ENCODE assay signal across 8 cellular contexts in genomic region chr2:168454737-168455691, GRCh38. TPM values are rescaled to one million over a fixed set of nuclear protein-coding genes. Genes with fewer than 3 reads are reported as not detected.
DNase-seq lines count a peak whose midpoint lies in the region; ATAC-seq, FAIRE-seq and TF ChIP-seq lines count a peak whose summit lies in the region.
"Had no signal": no experiment of that assay in that cellular context is flagged by ENCODE, and none has a peak within 500 bp of the region (broad histone marks: within the 10 kb centered on the region; RNA-seq: fewer than 3 reads in every experiment).

No MANE protein-coding gene starts in this region.

- 0 out of 2 replicates have a peak overlapping the region, but pooled peaks have one; percentile 48 for H2AFZ ChIP-seq in GM23338
- H2AFZ ChIP-seq in PC-3 (ENCODE audit: low read length), result peak overlapping the region; percentile 76; the same call in 1 of the 2 replicates

- peak overlapping the region; percentile 73; the same call in 1 of the 2 replicates for H3K9ac ChIP-seq in PC-3 (ENCODE audit: low read length)

- POLR2A ChIA-PET in PC-3 (lab: Charles Lee; ENCODE audit: unreplicated experiment), result no interaction called here

- no peak overlapping the region for H3K4me3 Mint-ChIP-seq in GM23338

- BruUV-seq in PC-3 (replicated peaks; lab: Mats Ljungman, UMichigan), result no TSS peak

- DNase-seq in GM23338 (ENCODE audit: low spot score), result no peak
- DNase-seq in PC-3, result no peak
- DNase-seq in fibroblast of pulmonary artery (ENCODE audit: low read depth), result no peak
- peak; percentile 65 for DNase-seq in small intestine
- DNase-seq in BE2C, result no peak

- ATAC-seq in GM23338, result no peak
- ATAC-seq in PC-3, result no peak
- no peak for ATAC-seq in HG02642 (IDR thresholded peaks at IDR 0.05; ENCODE audit: poor library complexity, unreplicated experiment)
- no peak for ATAC-seq in HG03460 (IDR thresholded peaks at IDR 0.05; ENCODE audit: unreplicated experiment)

- intact Hi-C loops in PC-3 (cut with micrococcal nuclease), result loop anchor here (5.0 kb wide), 2 partner anchors 72 to 127 kb away; no protein-coding TSS in a partner anchor

- peaks cover 8% of the 10 kb centered on the region for H4K20me1 ChIP-seq in GM23338 (replicated peaks; ENCODE audit: insufficient read depth)
- H4K20me1 ChIP-seq in PC-3 (ENCODE audit: low read length), result peaks cover 15% of the 10 kb centered on the region; the same call in 1 of the 2 replicates

- no peaks in the 10 kb centered on the region for H3K9me3 ChIP-seq in PC-3 (ENCODE audit: low read length)
- no peaks in the 10 kb centered on the region for H3K9me3 ChIP-seq in small intestine (ENCODE audit: control insufficient read depth, low read depth)
- no peaks in the 10 kb centered on the region for H3K9me3 ChIP-seq in BE2C

- WGBS in small intestine, 3 donors, result 50 to 58% (median 50%) methylated on average over 7 of the region's 7 CpGs

- H3K27ac ChIP-seq in GM23338 (ENCODE audit: low read depth) (no peak overlapping the region), PC-3 (ENCODE audit: low read length) (no peak overlapping the region), small intestine (ENCODE audit: low read depth in 1 of 2, low read length in 1 of 2) (peak overlapping the region; percentile 36 to 86)

- H3K36me3 Mint-ChIP-seq in GM23338 (ENCODE audit: low read depth), result no peaks in the 10 kb centered on the region

- no peak for FAIRE-seq in small intestine (lab: Jason Lieb, UNC)
- FAIRE-seq: islet of Langerhans had no signal

- H3K79me2 ChIP-seq in GM23338 (replicated peaks; ENCODE audit: insufficient read depth), result peaks cover 31% of the 10 kb centered on the region
- peaks cover 37% of the 10 kb centered on the region for H3K79me2 ChIP-seq in PC-3 (ENCODE audit: low read length)

- H3K27me3 ChIP-seq in GM23338 (ENCODE audit: insufficient read depth) (peaks cover 17% of the 10 kb centered on the region), PC-3 (ENCODE audit: low read length) (no peaks in the 10 kb centered on the region), small intestine (ENCODE audit: control insufficient read depth in 2 of 2, insufficient read depth in 2 of 2, low read length in 2 of 2) (no peaks in the 10 kb centered on the region), BE2C (no peaks in the 10 kb centered on the region)

- H3K4me3 ChIP-seq in GM23338 (peak overlapping the region; percentile 90), PC-3 (ENCODE audit: low read length) (peak overlapping the region; percentile 77; the same call in 1 of the 2 replicates), fibroblast of pulmonary artery (replicated peaks; ENCODE audit: low read depth, low read length) (peak overlapping the region; percentile 68), small intestine (ENCODE audit: low read depth in 1 of 2, low read length in 2 of 2) (no peak overlapping the region), BE2C (ENCODE audit: low read depth, low read length) (no peak overlapping the region)

- peaks cover 5% of the 10 kb centered on the region for H3K27me3 Mint-ChIP-seq in GM23338 (ENCODE audit: insufficient read depth, low read depth, poor library complexity)

- H3F3A ChIP-seq in GM23338 (replicated peaks; ENCODE audit: low read depth), result no peaks in the 10 kb centered on the region
- H3F3A ChIP-seq in PC-3 (ENCODE audit: low read length, unreplicated experiment), result no peaks in the 10 kb centered on the region

- H3K36me3 ChIP-seq in GM23338 (ENCODE audit: insufficient read depth) (no peaks in the 10 kb centered on the region), PC-3 (ENCODE audit: low read depth, low read length) (no peaks in the 10 kb centered on the region), small intestine (ENCODE audit: control insufficient read depth in 2 of 2, insufficient read depth in 2 of 2, low read length in 2 of 2) (no peaks in the 10 kb centered on the region), BE2C (no peaks in the 10 kb centered on the region)

- CTCF ChIA-PET in PC-3 (lab: Charles Lee), result no interaction called here

- H3K4me1 Mint-ChIP-seq in GM23338, result peaks cover 18% of the 10 kb centered on the region

- TF ChIP-seq CTCF in GM23338 (conservative IDR thresholded peaks at IDR 0.05; ENCODE audit: low read depth in 2 of 2) (no peak), PC-3 (conservative IDR thresholded peaks at IDR 0.05; ENCODE audit: low read depth, low read length) (no peak), fibroblast of pulmonary artery (IDR thresholded peaks at IDR 0.05; ENCODE audit: low read length, missing control alignments) (no peak), BE2C (IDR thresholded peaks at IDR 0.05; ENCODE audit: low read depth, low read length) (no peak)

- H3K4me2 ChIP-seq in GM23338 (peak overlapping the region; percentile 94), PC-3 (ENCODE audit: low read length) (peak overlapping the region; percentile 79)

- H3K9me3 Mint-ChIP-seq in GM23338, result no peaks in the 10 kb centered on the region

- H3K4me1 ChIP-seq in GM23338 (ENCODE audit: insufficient read depth) (peaks cover 18% of the 10 kb centered on the region), PC-3 (ENCODE audit: insufficient read depth, low read length) (peaks cover 18% of the 10 kb centered on the region), small intestine (ENCODE audit: control insufficient read depth in 2 of 2, insufficient read depth in 1 of 2, low read depth in 1 of 2, low read length in 1 of 2) (peaks cover under 1 to 2% of the 10 kb centered on the region in 2 donors), BE2C (no peaks in the 10 kb centered on the region)

- H3K9me2 ChIP-seq in GM23338 (ENCODE audit: insufficient read depth) (peaks cover 7% of the 10 kb centered on the region), PC-3 (replicated peaks; ENCODE audit: low read length) (no peaks in the 10 kb centered on the region)

- no peak overlapping the region for H3K27ac Mint-ChIP-seq in GM23338

TF ChIP-seq in GM23338, 12 proteins besides CTCF, POLR2A, EP300 and RAD21 (continues in another document):
- TF ChIP-seq CREB1 (CRISPR knock-in tag; IDR thresholded peaks at IDR 0.05; ENCODE audit: low read depth), result no peak
- no peak for TF ChIP-seq EZH2 (IDR thresholded peaks at IDR 0.05; ENCODE audit: low read depth, unreplicated experiment)
- no peak for TF ChIP-seq STAT1 (IDR thresholded peaks at IDR 0.05; ENCODE audit: unreplicated experiment)
- TF ChIP-seq ZNF331 (CRISPR knock-in tag; IDR thresholded peaks at IDR 0.05; ENCODE audit: low read depth), result no peak
- TF ChIP-seq ZNF114 (CRISPR knock-in tag; IDR thresholded peaks at IDR 0.05), result no peak
- TF ChIP-seq POLR2AphosphoS5 (IDR thresholded peaks at IDR 0.05; ENCODE audit: low read depth), result no peak

RNA-seq across cellular contexts. Expression of gene CERS6, which starts 1.1 kb away (rescaled TPM):
- total RNA-seq in GM23338 (2014; rRNA removed; shearing (Covaris generic)), result 33.5 and 35.0 TPM in 2 replicates
- 6.9 and 7.4 TPM in 2 replicates for polyA plus RNA-seq in GM23338 (2016; fragmentation: Nextera tagmentation; extraction: Ambion mirVana)
- total RNA-seq in PC-3 (2014; rRNA removed), result 24.2 and 25.9 TPM in 2 replicates
- polyA plus RNA-seq in small intestine, result 10 to 100 TPM in 1 of 3 donors, 1 to 10 TPM in 2; 6.8 to 35.6 (median 8.3) TPM
- polyA plus RNA-seq in BE2C (2012; ENCODE audit: insufficient read depth, insufficient read length, low read depth), result 18.8 TPM

Comparison
In these comparisons a context has a peak if more than half of its experiments do, and no peak if none do; other contexts are left out.
1. H3K27ac ChIP-seq: peak in small intestine (2 of 2); none in GM23338 (single experiment) and PC-3 (single experiment).
2. H3K4me3 ChIP-seq: peak in GM23338 (single experiment), PC-3 (single experiment) and fibroblast of pulmonary artery (single experiment); none in small intestine (0 of 2) and BE2C (single experiment).